In genomic region chr16:84454611-84455010, GRCh38 we compare ENCODE assay signal across 19 cellular contexts. TPM values are rescaled to one million over a fixed set of nuclear protein-coding genes. Genes with fewer than 3 reads are reported as not detected.
DNase-seq lines count a peak whose midpoint lies in the region; ATAC-seq and TF ChIP-seq lines count a peak whose summit lies in the region.
"Had no signal": no experiment of that assay in that cellular context is flagged by ENCODE, and none has a peak within 500 bp of the region (broad histone marks: within the 10 kb centered on the region; RNA-seq: fewer than 3 reads in every experiment).

No MANE protein-coding gene starts in this region.

- H3K27ac Mint-ChIP-seq in activated CD8-positive, alpha-beta memory T cell treated with anti-CD3 and anti-CD28 coated beads, Interleukin-2, amount 10 ng/mL, durations not matched to agents 7 days and 5 days = no peak overlapping the region
- H3K27ac Mint-ChIP-seq in chondrocyte (ENCODE audit: unreplicated experiment) (no peak overlapping the region), type B pancreatic cell (no peak overlapping the region)
- H3K27ac Mint-ChIP-seq: CD8-positive, alpha-beta T cell had no signal

- CTCF ChIA-PET in activated CD8-positive, alpha-beta memory T cell treated with anti-CD3 and anti-CD28 coated beads, Interleukin-2, amount 10 ng/mL, durations not matched to agents 7 days and 5 days (lab: Charles Lee) = no interaction called here

- H3K27me3 Mint-ChIP-seq in activated CD8-positive, alpha-beta memory T cell treated with anti-CD3 and anti-CD28 coated beads, Interleukin-2, amount 10 ng/mL, durations not matched to agents 7 days and 5 days = no peaks in the 10 kb centered on the region
- no peaks in the 10 kb centered on the region for H3K27me3 Mint-ChIP-seq in chondrocyte (ENCODE audit: low read depth)
- H3K27me3 Mint-ChIP-seq in type B pancreatic cell = no peaks in the 10 kb centered on the region

- ATAC-seq in activated CD8-positive, alpha-beta memory T cell treated with anti-CD3 and anti-CD28 coated beads, Interleukin-2, amount 10 ng/mL, durations not matched to agents 7 days and 5 days = no peak
- no peak for ATAC-seq in GM21526 (IDR thresholded peaks at IDR 0.05; ENCODE audit: low FRiP score, unreplicated experiment)
- ATAC-seq: CD8-positive, alpha-beta T cell; GM12878 had no signal

- no peak overlapping the region for H3K4me3 Mint-ChIP-seq in activated CD8-positive, alpha-beta memory T cell treated with anti-CD3 and anti-CD28 coated beads, Interleukin-2, amount 10 ng/mL, durations not matched to agents 7 days and 5 days
- H3K4me3 Mint-ChIP-seq in chondrocyte (ENCODE audit: unreplicated experiment) = no peak overlapping the region
- H3K4me3 Mint-ChIP-seq in type B pancreatic cell = no peak overlapping the region
- H3K4me3 Mint-ChIP-seq: CD8-positive, alpha-beta T cell had no signal

- peaks cover 6% of the 10 kb centered on the region for H3K36me3 Mint-ChIP-seq in activated CD8-positive, alpha-beta memory T cell treated with anti-CD3 and anti-CD28 coated beads, Interleukin-2, amount 10 ng/mL, durations not matched to agents 7 days and 5 days
- H3K36me3 Mint-ChIP-seq in chondrocyte (ENCODE audit: low read depth) (no peaks in the 10 kb centered on the region), type B pancreatic cell (no peaks in the 10 kb centered on the region)
- H3K36me3 Mint-ChIP-seq: CD8-positive, alpha-beta T cell had no signal

- no peaks in the 10 kb centered on the region for H3K4me1 Mint-ChIP-seq in activated CD8-positive, alpha-beta memory T cell treated with anti-CD3 and anti-CD28 coated beads, Interleukin-2, amount 10 ng/mL, durations not matched to agents 7 days and 5 days
- H3K4me1 Mint-ChIP-seq in chondrocyte (ENCODE audit: low read depth) (no peaks in the 10 kb centered on the region), type B pancreatic cell (ENCODE audit: unreplicated experiment) (no peaks in the 10 kb centered on the region)

- peak; percentile 17 for DNase-seq in activated CD8-positive, alpha-beta memory T cell treated with anti-CD3 and anti-CD28 coated beads for 24 hours
- no peak for DNase-seq in activated CD8-positive, alpha-beta memory T cell treated with anti-CD3 and anti-CD28 coated beads, Interleukin-2, amount 10 ng/mL, durations not matched to agents 7 days and 5 days
- DNase-seq in chondrocyte (ENCODE audit: low spot score) (peak; percentile 79), mesenteric fat pad (ENCODE audit: low spot score) (peak; percentile 73), type B pancreatic cell (ENCODE audit: extremely low spot score, unreplicated experiment) (peak; percentile 66), T-helper 9 cell (no peak)
- DNase-seq: 8988T; AML-193; C1 segment of cervical spinal cord; CD8-positive, alpha-beta T cell; DND-41; Kasumi-1; NCI-H1694 treated with DMSO at 0.1 percent for 48 hours; NCI-H446; NCI-H526; OCI-M1; Right ventricle myocardium superior had no signal

- TF ChIP-seq CTCF in chondrocyte (IDR thresholded peaks at IDR 0.05) (no peak), type B pancreatic cell (conservative IDR thresholded peaks at IDR 0.05) (no peak)

- peaks cover 3% of the 10 kb centered on the region for H3K9me3 Mint-ChIP-seq in activated CD8-positive, alpha-beta memory T cell treated with anti-CD3 and anti-CD28 coated beads, Interleukin-2, amount 10 ng/mL, durations not matched to agents 7 days and 5 days (ENCODE audit: low read depth)
- no peaks in the 10 kb centered on the region for H3K9me3 Mint-ChIP-seq in chondrocyte (ENCODE audit: low read depth)
- no peaks in the 10 kb centered on the region for H3K9me3 Mint-ChIP-seq in type B pancreatic cell
- H3K9me3 Mint-ChIP-seq: CD8-positive, alpha-beta T cell had no signal

RNA-seq across cellular contexts. Expression of gene MEAK7, which starts 49.8 kb away (rescaled TPM):
- 10 to 100 TPM; 37.9 to 73.9 TPM for total RNA-seq in activated CD8-positive, alpha-beta memory T cell treated with anti-CD3 and anti-CD28 coated beads, Interleukin-2, amount 10 ng/mL, durations not matched to agents 7 days and 5 days
- total RNA-seq in chondrocyte (21.0 to 27.9 TPM (median 26.8 TPM) in 3 replicates), mesenteric fat pad (11.5 TPM), type B pancreatic cell (ENCODE audit: low replicate concordance) (28.5 and 30.3 TPM in 2 replicates)

Comparison
In these comparisons a context has a peak if more than half of its experiments do, and no peak if none do; other contexts are left out.
1. DNase-seq: peak in activated CD8-positive, alpha-beta memory T cell treated with anti-CD3 and anti-CD28 coated beads for 24 hours (single experiment), chondrocyte (single experiment), mesenteric fat pad (single experiment) and type B pancreatic cell (single experiment); none in activated CD8-positive, alpha-beta memory T cell treated with anti-CD3 and anti-CD28 coated beads, Interleukin-2, amount 10 ng/mL, durations not matched to agents 7 days and 5 days (single experiment) and T-helper 9 cell (single experiment).